8 cellular contexts compared by ENCODE assay signal in genomic region chr14:106474362-106475028, GRCh38.
A peak's percentile ranks its signal among the peaks of the same experiment; 100 is the strongest.
DNase-seq lines count a peak whose midpoint lies in the region; ATAC-seq, FAIRE-seq and TF ChIP-seq lines count a peak whose summit lies in the region.
"Not testable (repeated sequence)": the region's sequence is repeated elsewhere in the genome, so short reads cannot be mapped to it uniquely, and the experiment has no call there.

No MANE protein-coding gene starts in this region.

- H3K36me3 Mint-ChIP-seq in activated T-cell treated with anti-CD3 and anti-CD28 coated beads, Interleukin-2, amount 50 U/mL, for 24 hours (ENCODE audit: low read depth); activated naive CD4-positive, alpha-beta T cell treated with anti-CD3 and anti-CD28 coated beads, Interleukin-2, amount 50 U/mL, for 24 hours; stimulated activated naive CD8-positive, alpha-beta T cell treated with anti-CD3 and anti-CD28 coated beads, Interleukin-15, Interleukin-2, amounts not matched to agents 100 ng/mL and 50 ng/mL, for 24 hours (ENCODE audit: low read depth): not testable (repeated sequence)

- FAIRE-seq in GM19239 (lab: Jason Lieb, UNC), result peak; percentile 77

- peak overlapping the region; percentile 39; the same call in 1 of the 2 replicates for H3K4me2 ChIP-seq in DND-41 (ENCODE audit: insufficient read depth, low read length)

- H3K27ac Mint-ChIP-seq in activated T-cell treated with anti-CD3 and anti-CD28 coated beads, Interleukin-2, amount 50 U/mL, for 24 hours, result peak overlapping the region; percentile 92
- peak overlapping the region; percentile 77 for H3K27ac Mint-ChIP-seq in activated naive CD4-positive, alpha-beta T cell treated with anti-CD3 and anti-CD28 coated beads, Interleukin-2, amount 50 U/mL, for 24 hours
- H3K27ac Mint-ChIP-seq in stimulated activated naive CD8-positive, alpha-beta T cell treated with anti-CD3 and anti-CD28 coated beads, Interleukin-15, Interleukin-2, amounts not matched to agents 100 ng/mL and 50 ng/mL, for 24 hours, result peak overlapping the region; percentile 85

- H3K79me2 ChIP-seq in DND-41 (ENCODE audit: insufficient read depth, low read length), result peaks cover 66% of the 10 kb centered on the region

- peaks cover 24% of the 10 kb centered on the region for H3K36me3 ChIP-seq in DND-41 (ENCODE audit: insufficient read depth, low read length)

- not testable (repeated sequence) for H3K4me3 ChIP-seq in DND-41 (ENCODE audit: low read depth in 1 of 2, low read length in 2 of 2)

- H3K27ac ChIP-seq in DND-41 (ENCODE audit: low read length), result peak overlapping the region; percentile 62

- H2AFZ ChIP-seq in DND-41 (ENCODE audit: low read depth, low read length), result not testable (repeated sequence)

- H3K27me3 ChIP-seq in DND-41 (ENCODE audit: insufficient read depth, low read length, poor library complexity), result not testable (repeated sequence)

- H3K9me3 Mint-ChIP-seq in activated T-cell treated with anti-CD3 and anti-CD28 coated beads, Interleukin-2, amount 50 U/mL, for 24 hours; activated naive CD4-positive, alpha-beta T cell treated with anti-CD3 and anti-CD28 coated beads, Interleukin-2, amount 50 U/mL, for 24 hours; stimulated activated naive CD8-positive, alpha-beta T cell treated with anti-CD3 and anti-CD28 coated beads, Interleukin-15, Interleukin-2, amounts not matched to agents 100 ng/mL and 50 ng/mL, for 24 hours: not testable (repeated sequence)

- H3K4me1 ChIP-seq in DND-41 (ENCODE audit: insufficient read depth, low read length), result peaks cover 29% of the 10 kb centered on the region

- TF ChIP-seq CTCF in DND-41 (IDR thresholded peaks at IDR 0.05; ENCODE audit: borderline replicate concordance, extremely low read depth, low read length, poor library complexity, severe bottlenecking), result not testable (repeated sequence)

- H3K9me3 ChIP-seq in DND-41 (ENCODE audit: insufficient read depth, low read length, severe bottlenecking), result not testable (repeated sequence)

- peak overlapping the region; percentile 46 for H3K4me3 Mint-ChIP-seq in activated T-cell treated with anti-CD3 and anti-CD28 coated beads, Interleukin-2, amount 50 U/mL, for 24 hours
- H3K4me3 Mint-ChIP-seq in activated naive CD4-positive, alpha-beta T cell treated with anti-CD3 and anti-CD28 coated beads, Interleukin-2, amount 50 U/mL, for 24 hours, result peak overlapping the region; percentile 33
- H3K4me3 Mint-ChIP-seq in stimulated activated naive CD8-positive, alpha-beta T cell treated with anti-CD3 and anti-CD28 coated beads, Interleukin-15, Interleukin-2, amounts not matched to agents 100 ng/mL and 50 ng/mL, for 24 hours, result peak overlapping the region; percentile 37

- H3K27me3 Mint-ChIP-seq in activated T-cell treated with anti-CD3 and anti-CD28 coated beads, Interleukin-2, amount 50 U/mL, for 24 hours; activated naive CD4-positive, alpha-beta T cell treated with anti-CD3 and anti-CD28 coated beads, Interleukin-2, amount 50 U/mL, for 24 hours; stimulated activated naive CD8-positive, alpha-beta T cell treated with anti-CD3 and anti-CD28 coated beads, Interleukin-15, Interleukin-2, amounts not matched to agents 100 ng/mL and 50 ng/mL, for 24 hours: not testable (repeated sequence)

- H3K9ac ChIP-seq in DND-41 (ENCODE audit: low read depth, low read length), result not testable (repeated sequence)

- DNase-seq in DND-41; GM19239 (ENCODE audit: insufficient read length, low spot score); activated T-cell treated with anti-CD3 and anti-CD28 coated beads, Interleukin-2, amount 50 U/mL, for 24 hours: not testable (repeated sequence)
- DNase-seq in stimulated activated CD4-positive, alpha-beta T cell treated with anti-CD3 and anti-CD28 coated beads, Interleukin-15, amount 100 ng/mL, for 48 hours (ENCODE audit: low read depth in 2 of 2), result peak; percentile 10 to 12

- ATAC-seq in DND-41 (ENCODE audit: insufficient read depth, low read depth), result not testable (repeated sequence)
- ATAC-seq in HG03103 (IDR thresholded peaks at IDR 0.05; ENCODE audit: low read depth, unreplicated experiment), result peak; percentile 66
- ATAC-seq in activated CD4-positive, CD25-positive, alpha-beta regulatory T cell treated with anti-CD3 and anti-CD28 coated beads, Interleukin-2, amount 50 U/mL, for 24 hours, result peak; percentile 80 to 83

- H4K20me1 ChIP-seq in DND-41 (ENCODE audit: insufficient read depth, low read length), result peaks cover 16% of the 10 kb centered on the region; the same call in 1 of the 2 replicates

- H3K4me1 Mint-ChIP-seq in activated T-cell treated with anti-CD3 and anti-CD28 coated beads, Interleukin-2, amount 50 U/mL, for 24 hours (ENCODE audit: low read depth), result peaks cover 31% of the 10 kb centered on the region
- H3K4me1 Mint-ChIP-seq in activated naive CD4-positive, alpha-beta T cell treated with anti-CD3 and anti-CD28 coated beads, Interleukin-2, amount 50 U/mL, for 24 hours, result not testable (repeated sequence)
- peaks cover 17% of the 10 kb centered on the region for H3K4me1 Mint-ChIP-seq in stimulated activated naive CD8-positive, alpha-beta T cell treated with anti-CD3 and anti-CD28 coated beads, Interleukin-15, Interleukin-2, amounts not matched to agents 100 ng/mL and 50 ng/mL, for 24 hours (ENCODE audit: low read depth)
